8 cellular contexts compared by ENCODE assay signal in genomic region chr19:48362716-48363499, GRCh38. TPM values are rescaled to one million over a fixed set of nuclear protein-coding genes. Genes with fewer than 3 reads are reported as not detected.
DNase-seq lines count a peak whose midpoint lies in the region; ATAC-seq, FAIRE-seq and TF ChIP-seq lines count a peak whose summit lies in the region.

No MANE protein-coding gene starts in this region.

- DNase-seq in HEK293T (ENCODE audit: extremely low spot score): peak; percentile 88
- DNase-seq in NAMALWA (ENCODE audit: low spot score): peak; percentile 93
- peak; percentile 78 for DNase-seq in SK-N-MC (ENCODE audit: low read depth, low spot score)
- peak; percentile 87 for DNase-seq in activated naive CD4-positive, alpha-beta T cell treated with anti-CD3 and anti-CD28 coated beads, Interleukin-2, amount 50 U/mL, for 16 hours
- peak; percentile 90 for DNase-seq in neuronal stem cell (ENCODE audit: low spot score)

- 29 to 88% methylated on average over 1 to 2 of the region's 26 CpGs for WGBS in gastroesophageal sphincter (ENCODE audit: low coverage in 1 of 2), 2 donors
- WGBS in neuronal stem cell (ENCODE audit: extremely low coverage in 2 of 2, insufficient read length in 2 of 2, insufficient replicate concordance in 1 of 2), 2 donors: no CpG with 5 or more reads among the region's 26 CpGs

- no peak overlapping the region for H2BK5ac ChIP-seq in neuronal stem cell (ENCODE audit: low read length)

- H3K9me3 ChIP-seq in SK-N-MC (ENCODE audit: low read depth, low read length) (no peaks in the 10 kb centered on the region), gastroesophageal sphincter (no peaks in the 10 kb centered on the region), neuronal stem cell (replicated peaks in 1 of 2; ENCODE audit: control insufficient read depth in 2 of 2, insufficient read depth in 1 of 2, low read depth in 1 of 2, low read length in 2 of 2) (peaks cover 0 to 4% of the 10 kb centered on the region in 2 donors), subcutaneous abdominal adipose tissue (ENCODE audit: control insufficient read depth in 5 of 5, low read length in 5 of 5) (no peaks in the 10 kb centered on the region)

- H3K79me1 ChIP-seq in neuronal stem cell (ENCODE audit: low read depth, low read length): no peaks in the 10 kb centered on the region

- peak; percentile 96 for FAIRE-seq in G401.6 (lab: Jason Lieb, UNC)

- H3K4ac ChIP-seq in neuronal stem cell (ENCODE audit: low read length): no peak overlapping the region

- no peak for TF ChIP-seq EP300 in gastroesophageal sphincter (IDR thresholded peaks at IDR 0.05)

- H2AFZ ChIP-seq in neuronal stem cell (ENCODE audit: low read length): peak overlapping the region; percentile 90

- no peak overlapping the region for H3K23ac ChIP-seq in neuronal stem cell (ENCODE audit: low read depth, low read length, poor library complexity)

- peak overlapping the region; percentile 94 for H3K18ac ChIP-seq in neuronal stem cell (ENCODE audit: low read length)

- peak; percentile 85 for ATAC-seq in gastroesophageal sphincter

- H2AK5ac ChIP-seq in neuronal stem cell (ENCODE audit: low read depth, low read length): peak overlapping the region; percentile 87

- H4K8ac ChIP-seq in neuronal stem cell (ENCODE audit: low read depth, low read length): no peak overlapping the region

- peak overlapping the region; percentile 94 for H3K4me2 ChIP-seq in neuronal stem cell (ENCODE audit: insufficient read depth, low read length, poor library complexity, severe bottlenecking)

- H3K36me3 ChIP-seq in SK-N-MC (ENCODE audit: insufficient read depth, low read length) (no peaks in the 10 kb centered on the region), gastroesophageal sphincter (peaks cover 0 to 18% of the 10 kb centered on the region in 2 donors), neuronal stem cell (replicated peaks in 1 of 2; ENCODE audit: control insufficient read depth in 2 of 2, insufficient read depth in 2 of 2, low read length in 2 of 2) (no peaks in the 10 kb centered on the region), subcutaneous abdominal adipose tissue (ENCODE audit: control insufficient read depth in 5 of 5, insufficient read depth in 5 of 5, low read length in 5 of 5) (peaks cover 0 to 10% (median 3%) of the 10 kb centered on the region in 5 donors)

- peaks cover 0 to 19% (median 5%) of the 10 kb centered on the region in 3 donors for H3K4me1 ChIP-seq in gastroesophageal sphincter
- peaks cover 3 to 9% of the 10 kb centered on the region in 2 donors for H3K4me1 ChIP-seq in neuronal stem cell (ENCODE audit: control insufficient read depth in 2 of 2, insufficient read depth in 1 of 2, low read depth in 1 of 2, low read length in 2 of 2)
- H3K4me1 ChIP-seq in subcutaneous abdominal adipose tissue (ENCODE audit: control insufficient read depth in 5 of 5, insufficient read depth in 5 of 5, low read length in 5 of 5): peaks cover 3 to 15% (median 12%) of the 10 kb centered on the region in 5 donors

- no peak overlapping the region for H3K14ac ChIP-seq in neuronal stem cell (ENCODE audit: low read length)

- H3K4me3 ChIP-seq in SK-N-MC: peak overlapping the region; percentile 88
- H3K4me3 ChIP-seq in gastroesophageal sphincter: peak overlapping the region; percentile 56 to 72
- peak overlapping the region; percentile 66 to 70 for H3K4me3 ChIP-seq in neuronal stem cell (ENCODE audit: low read length in 2 of 2)
- peak overlapping the region; percentile 83 to 95 (median 93) for H3K4me3 ChIP-seq in subcutaneous abdominal adipose tissue (ENCODE audit: low read depth in 1 of 5, low read length in 5 of 5)

- peak in 2 of 4 experiments; percentile 1 to 14 for TF ChIP-seq CTCF in gastroesophageal sphincter (IDR thresholded peaks at IDR 0.05)

- no peaks in the 10 kb centered on the region for H3K27me3 ChIP-seq in gastroesophageal sphincter
- H3K27me3 ChIP-seq in neuronal stem cell (ENCODE audit: control insufficient read depth in 3 of 3, insufficient read depth in 3 of 3, low read depth in 1 of 3, low read length in 3 of 3): peaks cover 0 to 12% (median 0%) of the 10 kb centered on the region in 3 experiments
- H3K27me3 ChIP-seq in subcutaneous abdominal adipose tissue (ENCODE audit: control insufficient read depth in 5 of 5, insufficient read depth in 4 of 5, low read length in 5 of 5): no peaks in the 10 kb centered on the region

- H3K27ac ChIP-seq in SK-N-MC (peak overlapping the region; percentile 88), gastroesophageal sphincter (peak overlapping the region; percentile 91 to 96 (median 96)), neuronal stem cell (replicated peaks; ENCODE audit: low read length) (peak overlapping the region; percentile 72), subcutaneous abdominal adipose tissue (ENCODE audit: low read depth, low read length) (peak overlapping the region; percentile 89)

- H2BK120ac ChIP-seq in neuronal stem cell (ENCODE audit: low read depth, low read length): peak overlapping the region; percentile 19

- H3K9ac ChIP-seq in SK-N-MC (ENCODE audit: insufficient read length) (peak overlapping the region; percentile 86), neuronal stem cell (ENCODE audit: low read depth, low read length, poor library complexity) (peak overlapping the region; percentile 79), subcutaneous abdominal adipose tissue (ENCODE audit: low read length in 5 of 5) (peak overlapping the region; percentile 68 to 94 (median 89))

- no peak overlapping the region for H2BK12ac ChIP-seq in neuronal stem cell (ENCODE audit: low read length)

- H2BK15ac ChIP-seq in neuronal stem cell (ENCODE audit: low read length): peak overlapping the region; percentile 70

- CTCF ChIA-PET in HEK293T (lab: Yijun Ruan, JAX): interaction anchor here (0.8 to 1.1 kb wide), 2 partner anchors 11 to 48 kb away, joined by 3 read pairs; no protein-coding TSS in a partner anchor

- peak in 1 of 2 donors; percentile 32 for TF ChIP-seq POLR2A in gastroesophageal sphincter (IDR thresholded peaks at IDR 0.05)

- H4K91ac ChIP-seq in neuronal stem cell (ENCODE audit: low read depth, low read length, poor library complexity): no peak overlapping the region

- POLR2A ChIA-PET in HEK293T (lab: Yijun Ruan, JAX): interaction anchor here (0.7 to 3.0 kb wide), 16 partner anchors 9 to 256 kb away, joined by 3 to 32 read pairs (median 4); partner anchors contain the start of genes GRIN2D, GRWD1, KDELR1 and RPL18

TF ChIP-seq in HEK293T, 16 proteins besides CTCF, POLR2A, EP300 and RAD21:
- TF ChIP-seq SUZ12 (IDR thresholded peaks at IDR 0.05): no peak; the same call in none of the 2 replicates
- TF ChIP-seq L3MBTL2 (conservative IDR thresholded peaks at IDR 0.05): peak; percentile 78

RNA-seq across cellular contexts. Expression of gene TMEM143, which starts 0.8 kb away (rescaled TPM):
- total RNA-seq in gastroesophageal sphincter: 10 to 100 TPM in 1 of 4 donors, 1 to 10 TPM in 3; 2.8 to 13.1 (median 6.6) TPM
- 8.5 TPM for polyA plus RNA-seq in neuronal stem cell (2013, experiment 1 of 2)
- polyA plus RNA-seq in neuronal stem cell (2013, experiment 2 of 2): 8.9 TPM

RNA-seq across cellular contexts. Expression of gene SYNGR4, which starts 1.3 kb away (rescaled TPM):
- not detected for total RNA-seq in gastroesophageal sphincter
- 0.13 TPM for polyA plus RNA-seq in neuronal stem cell (2013, experiment 1 of 2)
- 0.12 TPM for polyA plus RNA-seq in neuronal stem cell (2013, experiment 2 of 2)

RNA-seq across cellular contexts. Expression of gene KDELR1, which starts 28.4 kb away (rescaled TPM):
- 10 to 100 TPM; 60.4 to 87.9 (median 70.8) TPM for total RNA-seq in gastroesophageal sphincter
- 361 TPM for polyA plus RNA-seq in neuronal stem cell (2013, experiment 1 of 2)
- 364 TPM for polyA plus RNA-seq in neuronal stem cell (2013, experiment 2 of 2)

RNA-seq across cellular contexts. Expression of gene GRIN2D, which starts 30.6 kb away (rescaled TPM):
- total RNA-seq in gastroesophageal sphincter: under 1 TPM in 3 of 4 donors, not detected in 1; 0.08 to 0.62 (median 0.47) TPM
- polyA plus RNA-seq in neuronal stem cell (2013, experiment 1 of 2): 0.74 TPM
- 0.72 TPM for polyA plus RNA-seq in neuronal stem cell (2013, experiment 2 of 2)

RNA-seq across cellular contexts. Expression of gene EMP3, which starts 37.6 kb away (rescaled TPM):
- 10 to 100 TPM; 36.3 to 74.2 (median 56.5) TPM for total RNA-seq in gastroesophageal sphincter
- 45.0 TPM for polyA plus RNA-seq in neuronal stem cell (2013, experiment 1 of 2)
- 46.0 TPM for polyA plus RNA-seq in neuronal stem cell (2013, experiment 2 of 2)

Comparison
In these comparisons a context has a peak if more than half of its experiments do, and no peak if none do; other contexts are left out.
1. Peak in every context shown above with its lines: DNase-seq, ATAC-seq, H3K4me3 ChIP-seq and H3K27ac ChIP-seq.